ENCODE assay signal across 16 cellular contexts in genomic region chr11:69899957-69900821, GRCh38.
A peak's percentile ranks its signal among the peaks of the same experiment; 100 is the strongest.
DNase-seq lines count a peak whose midpoint lies in the region; ATAC-seq and TF ChIP-seq lines count a peak whose summit lies in the region.
"Had no signal": no experiment of that assay in that cellular context is flagged by ENCODE, and none has a peak within 500 bp of the region (broad histone marks: within the 10 kb centered on the region; RNA-seq: fewer than 3 reads in every experiment).

No MANE protein-coding gene starts in this region.

- TF ChIP-seq CTCF in heart right ventricle (IDR thresholded peaks at IDR 0.05) (no peak), left ventricle myocardium inferior (IDR thresholded peaks at IDR 0.05; ENCODE audit: borderline replicate concordance) (no peak), right lobe of liver (IDR thresholded peaks at IDR 0.05) (no peak)

- DNase-seq in heart right ventricle = no peak
- no peak for DNase-seq in left ventricle myocardium inferior
- no peak for DNase-seq in central memory CD8-positive, alpha-beta T cell (ENCODE audit: low spot score in 2 of 2)
- DNase-seq in right lobe of liver = peak; percentile 88 to 93 (median 89)
- DNase-seq in NCI-H748 treated with DMSO at 0.1 percent for 48 hours (lab: John Stamatoyannopoulos, UW) = no peak
- no peak for DNase-seq in NCI-H1417 (lab: John Stamatoyannopoulos, UW)
- DNase-seq in activated CD4-positive, alpha-beta memory T cell treated with anti-CD3 and anti-CD28 coated beads for 36 hours = no peak
- DNase-seq: activated T-cell treated with anti-CD3 and anti-CD28 coated beads, Interleukin-2, amount 50 U/mL, for 1 hour; amniotic stem cell; DMS 273 treated with DMSO at 0.1 percent for 48 hours; foreskin keratinocyte; kidney glomerular epithelial cell; NK-92 treated with Interleukin-12 subunit alpha and Interleukin-12 subunit beta, amount 100 ng/mL, for 24 hours; trophoblast cell had no signal

- H3K36me3 ChIP-seq in heart right ventricle (no peaks in the 10 kb centered on the region), left ventricle myocardium inferior (no peaks in the 10 kb centered on the region), right lobe of liver (no peaks in the 10 kb centered on the region)
- H3K36me3 ChIP-seq: neural progenitor cell had no signal

- ATAC-seq in heart right ventricle (peak in 6 of 8 donors; percentile 42 to 83 (median 54)), right lobe of liver (peak; percentile 95 to 99 (median 96)), GM21737 (IDR thresholded peaks at IDR 0.05; ENCODE audit: unreplicated experiment) (no peak)
- no peak for ATAC-seq in central memory CD8-positive, alpha-beta T cell (replicated peaks; ENCODE audit: extremely low read depth, poor library complexity, severe bottlenecking)
- ATAC-seq: foreskin keratinocyte had no signal

- no peaks in the 10 kb centered on the region for H3K9me3 Mint-ChIP-seq in central memory CD8-positive, alpha-beta T cell
- H3K9me3 Mint-ChIP-seq in activated CD4-positive, alpha-beta memory T cell treated with anti-CD3 and anti-CD28 coated beads for 36 hours = no peaks in the 10 kb centered on the region

- H3K4me1 ChIP-seq in heart right ventricle (peaks cover 0 to 11% (median 6%) of the 10 kb centered on the region in 9 donors), left ventricle myocardium inferior (peaks cover 11% of the 10 kb centered on the region), right lobe of liver (peaks cover 0 to 19% (median 5%) of the 10 kb centered on the region in 4 donors)
- H3K4me1 ChIP-seq: foreskin keratinocyte, neural progenitor cell had no signal

- H3K9me3 ChIP-seq in heart right ventricle (no peaks in the 10 kb centered on the region), left ventricle myocardium inferior (replicated peaks) (no peaks in the 10 kb centered on the region), right lobe of liver (no peaks in the 10 kb centered on the region)

- no peak overlapping the region for H3K4me3 ChIP-seq in heart right ventricle
- H3K4me3 ChIP-seq in left ventricle myocardium inferior = no peak overlapping the region
- H3K4me3 ChIP-seq in right lobe of liver = no peak overlapping the region
- H3K4me3 ChIP-seq: neural progenitor cell had no signal

- no peaks in the 10 kb centered on the region for H3K4me1 Mint-ChIP-seq in central memory CD8-positive, alpha-beta T cell
- H3K4me1 Mint-ChIP-seq in activated CD4-positive, alpha-beta memory T cell treated with anti-CD3 and anti-CD28 coated beads for 36 hours (ENCODE audit: low read depth) = no peaks in the 10 kb centered on the region

- peaks cover 58% of the 10 kb centered on the region for H3K27me3 Mint-ChIP-seq in central memory CD8-positive, alpha-beta T cell
- H3K27me3 Mint-ChIP-seq in activated CD4-positive, alpha-beta memory T cell treated with anti-CD3 and anti-CD28 coated beads for 36 hours = peaks cover 18% of the 10 kb centered on the region

- H3K36me3 Mint-ChIP-seq in central memory CD8-positive, alpha-beta T cell (ENCODE audit: insufficient read depth) = peaks cover 1% of the 10 kb centered on the region
- no peaks in the 10 kb centered on the region for H3K36me3 Mint-ChIP-seq in activated CD4-positive, alpha-beta memory T cell treated with anti-CD3 and anti-CD28 coated beads for 36 hours
- H3K36me3 Mint-ChIP-seq: neural progenitor cell had no signal

- H3K4me3 Mint-ChIP-seq in central memory CD8-positive, alpha-beta T cell = no peak overlapping the region
- H3K4me3 Mint-ChIP-seq in activated CD4-positive, alpha-beta memory T cell treated with anti-CD3 and anti-CD28 coated beads for 36 hours = no peak overlapping the region
- H3K4me3 Mint-ChIP-seq: neural progenitor cell had no signal

- peak overlapping the region; percentile 21 for H3K27ac Mint-ChIP-seq in central memory CD8-positive, alpha-beta T cell (ENCODE audit: low read depth)
- H3K27ac Mint-ChIP-seq in activated CD4-positive, alpha-beta memory T cell treated with anti-CD3 and anti-CD28 coated beads for 36 hours = no peak overlapping the region

- intact Hi-C loops in heart right ventricle (cut with DNase I) (no loop called here), left ventricle myocardium inferior (cut with micrococcal nuclease) (no loop called here), right lobe of liver (cut with DNase I) (no loop called here)
- intact Hi-C loops in activated CD4-positive, alpha-beta memory T cell treated with anti-CD3 and anti-CD28 coated beads for 36 hours (cut with micrococcal nuclease) = no loop called here

- WGBS in heart right ventricle, 2 donors = 58 to 61% methylated on average over 9 of the region's 9 CpGs
- 45% methylated on average over 3 of the region's 9 CpGs for WGBS in right lobe of liver (ENCODE audit: insufficient coverage, low coverage, low lambda C conversion rate, missing lambda C conversion rate)

- H3K27me3 ChIP-seq in heart right ventricle = peaks cover 0 to 11% (median 3%) of the 10 kb centered on the region in 7 donors
- peaks cover 18% of the 10 kb centered on the region for H3K27me3 ChIP-seq in left ventricle myocardium inferior (ENCODE audit: low read depth)
- no peaks in the 10 kb centered on the region for H3K27me3 ChIP-seq in right lobe of liver
- H3K27me3 ChIP-seq: neural progenitor cell had no signal

- POLR2A ChIA-PET in activated CD4-positive, alpha-beta memory T cell treated with anti-CD3 and anti-CD28 coated beads for 36 hours (lab: Charles Lee) = no interaction called here

- TF ChIP-seq POLR2A in right lobe of liver (IDR thresholded peaks at IDR 0.05) = no peak

- CTCF ChIA-PET in activated CD4-positive, alpha-beta memory T cell treated with anti-CD3 and anti-CD28 coated beads for 36 hours (lab: Charles Lee) = interaction anchor here (0.8 to 0.9 kb wide), 2 partner anchors 10 to 19 kb away, joined by 3 read pairs; no protein-coding TSS in a partner anchor

- H3K27ac ChIP-seq in heart right ventricle (no peak overlapping the region), left ventricle myocardium inferior (replicated peaks) (no peak overlapping the region), right lobe of liver (no peak overlapping the region)
- H3K27ac ChIP-seq: foreskin keratinocyte, neural progenitor cell had no signal

Comparison
In these comparisons a context has a peak if more than half of its experiments do, and no peak if none do; other contexts are left out.
1. ATAC-seq: peak in heart right ventricle (6 of 8) and right lobe of liver (4 of 4); none in central memory CD8-positive, alpha-beta T cell (single experiment) and GM21737 (single experiment).
2. DNase-seq: peak in right lobe of liver (3 of 3); none in heart right ventricle (0 of 2), left ventricle myocardium inferior (single experiment), central memory CD8-positive, alpha-beta T cell (0 of 2), NCI-H748 treated with DMSO at 0.1 percent for 48 hours (single experiment), NCI-H1417 (0 of 3) and activated CD4-positive, alpha-beta memory T cell treated with anti-CD3 and anti-CD28 coated beads for 36 hours (single experiment).